In the genomic region with DNA sequence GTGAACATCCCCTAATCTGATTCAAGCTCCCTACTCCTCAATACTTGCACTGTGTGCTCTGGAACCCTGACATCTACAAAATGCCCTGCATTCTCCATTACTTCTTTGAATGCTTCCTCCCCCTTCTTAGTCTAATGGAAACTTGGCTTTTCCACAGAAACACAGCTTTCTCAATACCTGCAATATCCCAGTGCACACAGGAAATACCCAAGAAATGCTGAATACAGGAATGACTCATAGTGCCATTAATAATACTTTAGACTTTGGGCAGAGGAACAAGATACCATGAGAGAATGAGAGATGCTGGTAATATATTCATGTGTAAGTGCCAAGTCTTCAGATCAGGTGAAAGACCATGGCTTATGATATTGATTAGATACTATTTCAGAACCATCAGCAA, we compare ENCODE assay signal across 23 cellular contexts. TPM values are rescaled to one million over a fixed set of nuclear protein-coding genes. Genes with fewer than 3 reads are reported as not detected.
DNase-seq lines count a peak whose midpoint lies in the region; ATAC-seq and TF ChIP-seq lines count a peak whose summit lies in the region.
"Had no signal": no experiment of that assay in that cellular context is flagged by ENCODE, and none has a peak within 500 bp of the region (broad histone marks: within the 10 kb centered on the region; RNA-seq: fewer than 3 reads in every experiment).

No MANE protein-coding gene starts in this region.

- no peak for TF ChIP-seq CTCF in PC-3 (conservative IDR thresholded peaks at IDR 0.05; ENCODE audit: low read depth, low read length)
- TF ChIP-seq CTCF in epithelial cell of proximal tubule (conservative IDR thresholded peaks at IDR 0.05; ENCODE audit: low read depth, low read length), result no peak
- no peak for TF ChIP-seq CTCF in dorsolateral prefrontal cortex (IDR thresholded peaks at IDR 0.05 in 54 of 56, conservative IDR thresholded peaks at IDR 0.05 in 2 of 56; ENCODE audit: low read depth in 1 of 56, partially characterized antibody in 56 of 56)

- H2AFZ ChIP-seq in PC-3 (ENCODE audit: low read length), result no peak overlapping the region

- H3K9me3 ChIP-seq in PC-3 (ENCODE audit: low read length), result no peaks in the 10 kb centered on the region
- H3K9me3 ChIP-seq: gastroesophageal sphincter, lower lobe of right lung, prostate gland, SJCRH30, spleen had no signal

- no TSS peak for BruUV-seq in PC-3 (replicated peaks; lab: Mats Ljungman, UMichigan)

- POLR2A ChIA-PET in PC-3 (lab: Charles Lee; ENCODE audit: unreplicated experiment), result no interaction called here

- no peaks in the 10 kb centered on the region for H4K20me1 ChIP-seq in PC-3 (ENCODE audit: low read length)

- no peaks in the 10 kb centered on the region for H3K4me1 ChIP-seq in PC-3 (ENCODE audit: insufficient read depth, low read length)
- H3K4me1 ChIP-seq: prostate gland, SJCRH30 had no signal

- no peak overlapping the region for H3K9ac ChIP-seq in PC-3 (ENCODE audit: low read length)

- DNase-seq in GM03348 (ENCODE audit: low spot score) (peak; percentile 17), PC-3 (peak; percentile 31), epithelial cell of proximal tubule (ENCODE audit: low read depth) (peak; percentile 74), renal cortical epithelial cell (ENCODE audit: low read depth) (peak; percentile 79), SKM-1 (lab: John Stamatoyannopoulos, UW; ENCODE audit: unreplicated experiment) (no peak), germinal center (ENCODE audit: low spot score) (no peak), dorsolateral prefrontal cortex (no peak)
- no peak for DNase-seq in activated naive CD4-positive, alpha-beta T cell treated with anti-CD3 and anti-CD28 coated beads, Interleukin-2, amount 50 U/mL, for 16 hours
- DNase-seq: activated CD4-positive, alpha-beta T cell treated with anti-CD3 and anti-CD28 coated beads for 48 hours; central memory CD4-positive, alpha-beta T cell; effector memory CD4-positive, alpha-beta T cell; Kasumi-1; lower lobe of right lung; naive thymus-derived CD4-positive, alpha-beta T cell; NCI-H1694; NCI-H345; SJCRH30; spleen; trophoblast cell had no signal

- no peaks in the 10 kb centered on the region for H3K27me3 ChIP-seq in PC-3 (ENCODE audit: low read length)
- peaks cover 0 to 40% (median 15%) of the 10 kb centered on the region in 45 donors for H3K27me3 ChIP-seq in dorsolateral prefrontal cortex
- H3K27me3 ChIP-seq: SJCRH30 had no signal

- intact Hi-C loops in PC-3 (cut with micrococcal nuclease) (no loop called here), dorsolateral prefrontal cortex (cut with DNase I) (no loop called here)

- H3K4me2 ChIP-seq in PC-3 (ENCODE audit: low read length), result no peak overlapping the region

- ATAC-seq in PC-3, result no peak
- ATAC-seq: gastroesophageal sphincter; lower lobe of right lung; naive thymus-derived CD4-positive, alpha-beta T cell; stimulated activated memory B cell treated with anti-CD40 and anti-IgM and Interleukin-4, amounts not matched to agents 10 μg/mL and 1 μg/mL and 100 μg/mL, for 72 hours had no signal

- no peaks in the 10 kb centered on the region for H3K9me2 ChIP-seq in PC-3 (replicated peaks; ENCODE audit: low read length)

- no peak overlapping the region for H3K27ac ChIP-seq in PC-3 (ENCODE audit: low read length)
- no peak overlapping the region for H3K27ac ChIP-seq in dorsolateral prefrontal cortex
- H3K27ac ChIP-seq: C4-2B, gastroesophageal sphincter, lower lobe of right lung, prostate gland, SJCRH30, spleen had no signal

- no peaks in the 10 kb centered on the region for H3F3A ChIP-seq in PC-3 (ENCODE audit: low read length, unreplicated experiment)

- no peaks in the 10 kb centered on the region for H3K79me2 ChIP-seq in PC-3 (ENCODE audit: low read length)

- CTCF ChIA-PET in PC-3 (lab: Charles Lee), result no interaction called here

- H3K36me3 ChIP-seq in PC-3 (ENCODE audit: low read depth, low read length), result no peaks in the 10 kb centered on the region
- H3K36me3 ChIP-seq: gastroesophageal sphincter, lower lobe of right lung, prostate gland, SJCRH30, spleen had no signal

- H3K4me3 ChIP-seq in PC-3 (ENCODE audit: low read length) (no peak overlapping the region), epithelial cell of proximal tubule (ENCODE audit: low read depth, low read length) (no peak overlapping the region), dorsolateral prefrontal cortex (no peak overlapping the region)
- H3K4me3 ChIP-seq: gastroesophageal sphincter, lower lobe of right lung, prostate gland, SJCRH30, spleen had no signal

RNA-seq across cellular contexts. Expression of gene QRFPR, which starts 5.6 kb away (rescaled TPM):
- total RNA-seq in PC-3 (2014; rRNA removed) (not detected in 2 replicates), epithelial cell of proximal tubule (0.51 TPM in 1 of 2 replicates, not detected in the other), renal cortical epithelial cell (0.15 and 1.0 TPM in 2 replicates), dorsolateral prefrontal cortex (1 to 10 TPM in 88 of 120 experiments, under 1 TPM in 29, not detected in 3; 0.39 to 3.2 (median 1.5) TPM)
- total RNA-seq: lower lobe of right lung; naive thymus-derived CD4-positive, alpha-beta T cell; SJCRH30; spleen had no signal

Comparison
In these comparisons a context has a peak if more than half of its experiments do, and no peak if none do; other contexts are left out.
1. DNase-seq: peak in GM03348 (single experiment), PC-3 (single experiment), epithelial cell of proximal tubule (single experiment) and renal cortical epithelial cell (single experiment); none in SKM-1 (single experiment), germinal center (single experiment), activated naive CD4-positive, alpha-beta T cell treated with anti-CD3 and anti-CD28 coated beads, Interleukin-2, amount 50 U/mL, for 16 hours (single experiment) and dorsolateral prefrontal cortex (0 of 10).